1 cellular context compared by ENCODE assay signal in genomic region chr7:90595801-90596683, GRCh38.
A peak's percentile ranks its signal among the peaks of the same experiment; 100 is the strongest.
TF ChIP-seq lines count a peak whose summit lies in the region.

CDK14 (plus strand) TSS chr7:90596321; CDS start chr7:90596628, 307 bp downstream.

TF ChIP-seq in K562, 482 proteins besides CTCF, POLR2A, EP300 and RAD21 (continued from another document and continues in another):
- TF ChIP-seq TCF7 (IDR thresholded peaks at IDR 0.05; ENCODE audit: borderline replicate concordance) (no peak), CXXC5 (CRISPR knock-in tag; IDR thresholded peaks at IDR 0.05) (peak; percentile 65), MTA3 (IDR thresholded peaks at IDR 0.05; ENCODE audit: borderline replicate concordance) (0 out of 2 replicates have a peak, but pooled peaks have one; percentile 31), PCBP1 (IDR thresholded peaks at IDR 0.05; ENCODE audit: low read depth, low read length, poor library complexity, severe bottlenecking) (peak; percentile 5), RBFOX2 (IDR thresholded peaks at IDR 0.05; ENCODE audit: low read depth, low read length) (peak; percentile 44; the same call in 1 of the 2 replicates), SMARCA4 (IDR thresholded peaks at IDR 0.05) (no peak), NEUROD1 (IDR thresholded peaks at IDR 0.05; ENCODE audit: borderline replicate concordance, low read depth, low read length, partially characterized antibody) (no peak), RBM15 (IDR thresholded peaks at IDR 0.05; ENCODE audit: insufficient read depth, low read length) (no peak), NR1H2 (CRISPR knock-in tag; IDR thresholded peaks at IDR 0.05) (no peak), MAZ (CRISPR knock-in tag; conservative IDR thresholded peaks at IDR 0.05 in 1 of 2, IDR thresholded peaks at IDR 0.05 in 1 of 2) (peak; percentile 36 to 68), PHF8 (IDR thresholded peaks at IDR 0.05; ENCODE audit: borderline replicate concordance, low read length) (peak; percentile 36; the same call in 1 of the 2 replicates), GABPB1 (CRISPR knock-in tag; IDR thresholded peaks at IDR 0.05) (0 out of 2 replicates have a peak, but pooled peaks have one; percentile 18), CREB3L1 (IDR thresholded peaks at IDR 0.05; ENCODE audit: borderline replicate concordance, low read depth) (peak; percentile 41; the same call in 1 of the 2 replicates), C11orf30 (IDR thresholded peaks at IDR 0.05; ENCODE audit: low read depth) (no peak), NONO (IDR thresholded peaks at IDR 0.05; ENCODE audit: low read depth in 2 of 2, low read length in 1 of 2) (0 out of 4 replicates have a peak, but pooled peaks of 1 of the 2 experiments have one; percentile 27), NR3C1 (CRISPR knock-in tag; IDR thresholded peaks at IDR 0.05) (0 out of 2 replicates have a peak, but pooled peaks have one; percentile 38), EGR1 (conservative IDR thresholded peaks at IDR 0.05) (peak; percentile 39; the same call in 1 of the 2 replicates), FOXO4 (CRISPR knock-in tag; IDR thresholded peaks at IDR 0.05) (no peak), NFIX (CRISPR knock-in tag; IDR thresholded peaks at IDR 0.05; ENCODE audit: low read depth) (no peak), YY1 (IDR thresholded peaks at IDR 0.05; ENCODE audit: borderline replicate concordance in 1 of 3, control insufficient read depth in 1 of 3, extremely low read depth in 1 of 3, insufficient read depth in 3 of 3, insufficient read length in 1 of 3, insufficient replicate concordance in 2 of 3, low read depth in 1 of 3, low read length in 2 of 3) (peak in 2 of 3 experiments; percentile 6 to 10), ZZZ3 (IDR thresholded peaks at IDR 0.05) (no peak), ZBTB7A (IDR thresholded peaks at IDR 0.05; ENCODE audit: borderline replicate concordance, control insufficient read depth, low read depth, low read length) (peak; percentile 12; the same call in 1 of the 2 replicates)
- TF ChIP-seq, protein P1, sequence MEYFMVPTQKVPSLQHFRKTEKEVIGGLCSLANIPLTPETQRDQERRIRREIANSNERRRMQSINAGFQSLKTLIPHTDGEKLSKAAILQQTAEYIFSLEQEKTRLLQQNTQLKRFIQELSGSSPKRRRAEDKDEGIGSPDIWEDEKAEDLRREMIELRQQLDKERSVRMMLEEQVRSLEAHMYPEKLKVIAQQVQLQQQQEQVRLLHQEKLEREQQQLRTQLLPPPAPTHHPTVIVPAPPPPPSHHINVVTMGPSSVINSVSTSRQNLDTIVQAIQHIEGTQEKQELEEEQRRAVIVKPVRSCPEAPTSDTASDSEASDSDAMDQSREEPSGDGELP (CRISPR knock-in tag; IDR thresholded peaks at IDR 0.05; ENCODE audit: borderline replicate concordance): no peak
- TF ChIP-seq, protein P2, sequence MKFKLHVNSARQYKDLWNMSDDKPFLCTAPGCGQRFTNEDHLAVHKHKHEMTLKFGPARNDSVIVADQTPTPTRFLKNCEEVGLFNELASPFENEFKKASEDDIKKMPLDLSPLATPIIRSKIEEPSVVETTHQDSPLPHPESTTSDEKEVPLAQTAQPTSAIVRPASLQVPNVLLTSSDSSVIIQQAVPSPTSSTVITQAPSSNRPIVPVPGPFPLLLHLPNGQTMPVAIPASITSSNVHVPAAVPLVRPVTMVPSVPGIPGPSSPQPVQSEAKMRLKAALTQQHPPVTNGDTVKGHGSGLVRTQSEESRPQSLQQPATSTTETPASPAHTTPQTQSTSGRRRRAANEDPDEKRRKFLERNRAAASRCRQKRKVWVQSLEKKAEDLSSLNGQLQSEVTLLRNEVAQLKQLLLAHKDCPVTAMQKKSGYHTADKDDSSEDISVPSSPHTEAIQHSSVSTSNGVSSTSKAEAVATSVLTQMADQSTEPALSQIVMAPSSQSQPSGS (CRISPR knock-in tag; IDR thresholded peaks at IDR 0.05): no peak
- TF ChIP-seq, protein P3, sequence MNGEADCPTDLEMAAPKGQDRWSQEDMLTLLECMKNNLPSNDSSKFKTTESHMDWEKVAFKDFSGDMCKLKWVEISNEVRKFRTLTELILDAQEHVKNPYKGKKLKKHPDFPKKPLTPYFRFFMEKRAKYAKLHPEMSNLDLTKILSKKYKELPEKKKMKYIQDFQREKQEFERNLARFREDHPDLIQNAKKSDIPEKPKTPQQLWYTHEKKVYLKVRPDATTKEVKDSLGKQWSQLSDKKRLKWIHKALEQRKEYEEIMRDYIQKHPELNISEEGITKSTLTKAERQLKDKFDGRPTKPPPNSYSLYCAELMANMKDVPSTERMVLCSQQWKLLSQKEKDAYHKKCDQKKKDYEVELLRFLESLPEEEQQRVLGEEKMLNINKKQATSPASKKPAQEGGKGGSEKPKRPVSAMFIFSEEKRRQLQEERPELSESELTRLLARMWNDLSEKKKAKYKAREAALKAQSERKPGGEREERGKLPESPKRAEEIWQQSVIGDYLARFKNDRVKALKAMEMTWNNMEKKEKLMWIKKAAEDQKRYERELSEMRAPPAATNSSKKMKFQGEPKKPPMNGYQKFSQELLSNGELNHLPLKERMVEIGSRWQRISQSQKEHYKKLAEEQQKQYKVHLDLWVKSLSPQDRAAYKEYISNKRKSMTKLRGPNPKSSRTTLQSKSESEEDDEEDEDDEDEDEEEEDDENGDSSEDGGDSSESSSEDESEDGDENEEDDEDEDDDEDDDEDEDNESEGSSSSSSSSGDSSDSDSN (IDR thresholded peaks at IDR 0.05; ENCODE audit: borderline replicate concordance in 1 of 2, low read depth in 2 of 2, low read length in 2 of 2): 0 out of 4 replicates have a peak, but pooled peaks of 1 of the 2 experiments have one; percentile 75
- TF ChIP-seq, protein P4, sequence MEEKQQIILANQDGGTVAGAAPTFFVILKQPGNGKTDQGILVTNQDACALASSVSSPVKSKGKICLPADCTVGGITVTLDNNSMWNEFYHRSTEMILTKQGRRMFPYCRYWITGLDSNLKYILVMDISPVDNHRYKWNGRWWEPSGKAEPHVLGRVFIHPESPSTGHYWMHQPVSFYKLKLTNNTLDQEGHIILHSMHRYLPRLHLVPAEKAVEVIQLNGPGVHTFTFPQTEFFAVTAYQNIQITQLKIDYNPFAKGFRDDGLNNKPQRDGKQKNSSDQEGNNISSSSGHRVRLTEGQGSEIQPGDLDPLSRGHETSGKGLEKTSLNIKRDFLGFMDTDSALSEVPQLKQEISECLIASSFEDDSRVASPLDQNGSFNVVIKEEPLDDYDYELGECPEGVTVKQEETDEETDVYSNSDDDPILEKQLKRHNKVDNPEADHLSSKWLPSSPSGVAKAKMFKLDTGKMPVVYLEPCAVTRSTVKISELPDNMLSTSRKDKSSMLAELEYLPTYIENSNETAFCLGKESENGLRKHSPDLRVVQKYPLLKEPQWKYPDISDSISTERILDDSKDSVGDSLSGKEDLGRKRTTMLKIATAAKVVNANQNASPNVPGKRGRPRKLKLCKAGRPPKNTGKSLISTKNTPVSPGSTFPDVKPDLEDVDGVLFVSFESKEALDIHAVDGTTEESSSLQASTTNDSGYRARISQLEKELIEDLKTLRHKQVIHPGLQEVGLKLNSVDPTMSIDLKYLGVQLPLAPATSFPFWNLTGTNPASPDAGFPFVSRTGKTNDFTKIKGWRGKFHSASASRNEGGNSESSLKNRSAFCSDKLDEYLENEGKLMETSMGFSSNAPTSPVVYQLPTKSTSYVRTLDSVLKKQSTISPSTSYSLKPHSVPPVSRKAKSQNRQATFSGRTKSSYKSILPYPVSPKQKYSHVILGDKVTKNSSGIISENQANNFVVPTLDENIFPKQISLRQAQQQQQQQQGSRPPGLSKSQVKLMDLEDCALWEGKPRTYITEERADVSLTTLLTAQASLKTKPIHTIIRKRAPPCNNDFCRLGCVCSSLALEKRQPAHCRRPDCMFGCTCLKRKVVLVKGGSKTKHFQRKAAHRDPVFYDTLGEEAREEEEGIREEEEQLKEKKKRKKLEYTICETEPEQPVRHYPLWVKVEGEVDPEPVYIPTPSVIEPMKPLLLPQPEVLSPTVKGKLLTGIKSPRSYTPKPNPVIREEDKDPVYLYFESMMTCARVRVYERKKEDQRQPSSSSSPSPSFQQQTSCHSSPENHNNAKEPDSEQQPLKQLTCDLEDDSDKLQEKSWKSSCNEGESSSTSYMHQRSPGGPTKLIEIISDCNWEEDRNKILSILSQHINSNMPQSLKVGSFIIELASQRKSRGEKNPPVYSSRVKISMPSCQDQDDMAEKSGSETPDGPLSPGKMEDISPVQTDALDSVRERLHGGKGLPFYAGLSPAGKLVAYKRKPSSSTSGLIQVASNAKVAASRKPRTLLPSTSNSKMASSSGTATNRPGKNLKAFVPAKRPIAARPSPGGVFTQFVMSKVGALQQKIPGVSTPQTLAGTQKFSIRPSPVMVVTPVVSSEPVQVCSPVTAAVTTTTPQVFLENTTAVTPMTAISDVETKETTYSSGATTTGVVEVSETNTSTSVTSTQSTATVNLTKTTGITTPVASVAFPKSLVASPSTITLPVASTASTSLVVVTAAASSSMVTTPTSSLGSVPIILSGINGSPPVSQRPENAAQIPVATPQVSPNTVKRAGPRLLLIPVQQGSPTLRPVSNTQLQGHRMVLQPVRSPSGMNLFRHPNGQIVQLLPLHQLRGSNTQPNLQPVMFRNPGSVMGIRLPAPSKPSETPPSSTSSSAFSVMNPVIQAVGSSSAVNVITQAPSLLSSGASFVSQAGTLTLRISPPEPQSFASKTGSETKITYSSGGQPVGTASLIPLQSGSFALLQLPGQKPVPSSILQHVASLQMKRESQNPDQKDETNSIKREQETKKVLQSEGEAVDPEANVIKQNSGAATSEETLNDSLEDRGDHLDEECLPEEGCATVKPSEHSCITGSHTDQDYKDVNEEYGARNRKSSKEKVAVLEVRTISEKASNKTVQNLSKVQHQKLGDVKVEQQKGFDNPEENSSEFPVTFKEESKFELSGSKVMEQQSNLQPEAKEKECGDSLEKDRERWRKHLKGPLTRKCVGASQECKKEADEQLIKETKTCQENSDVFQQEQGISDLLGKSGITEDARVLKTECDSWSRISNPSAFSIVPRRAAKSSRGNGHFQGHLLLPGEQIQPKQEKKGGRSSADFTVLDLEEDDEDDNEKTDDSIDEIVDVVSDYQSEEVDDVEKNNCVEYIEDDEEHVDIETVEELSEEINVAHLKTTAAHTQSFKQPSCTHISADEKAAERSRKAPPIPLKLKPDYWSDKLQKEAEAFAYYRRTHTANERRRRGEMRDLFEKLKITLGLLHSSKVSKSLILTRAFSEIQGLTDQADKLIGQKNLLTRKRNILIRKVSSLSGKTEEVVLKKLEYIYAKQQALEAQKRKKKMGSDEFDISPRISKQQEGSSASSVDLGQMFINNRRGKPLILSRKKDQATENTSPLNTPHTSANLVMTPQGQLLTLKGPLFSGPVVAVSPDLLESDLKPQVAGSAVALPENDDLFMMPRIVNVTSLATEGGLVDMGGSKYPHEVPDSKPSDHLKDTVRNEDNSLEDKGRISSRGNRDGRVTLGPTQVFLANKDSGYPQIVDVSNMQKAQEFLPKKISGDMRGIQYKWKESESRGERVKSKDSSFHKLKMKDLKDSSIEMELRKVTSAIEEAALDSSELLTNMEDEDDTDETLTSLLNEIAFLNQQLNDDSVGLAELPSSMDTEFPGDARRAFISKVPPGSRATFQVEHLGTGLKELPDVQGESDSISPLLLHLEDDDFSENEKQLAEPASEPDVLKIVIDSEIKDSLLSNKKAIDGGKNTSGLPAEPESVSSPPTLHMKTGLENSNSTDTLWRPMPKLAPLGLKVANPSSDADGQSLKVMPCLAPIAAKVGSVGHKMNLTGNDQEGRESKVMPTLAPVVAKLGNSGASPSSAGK (IDR thresholded peaks at IDR 0.05): peak; percentile 87
- TF ChIP-seq, protein P5, sequence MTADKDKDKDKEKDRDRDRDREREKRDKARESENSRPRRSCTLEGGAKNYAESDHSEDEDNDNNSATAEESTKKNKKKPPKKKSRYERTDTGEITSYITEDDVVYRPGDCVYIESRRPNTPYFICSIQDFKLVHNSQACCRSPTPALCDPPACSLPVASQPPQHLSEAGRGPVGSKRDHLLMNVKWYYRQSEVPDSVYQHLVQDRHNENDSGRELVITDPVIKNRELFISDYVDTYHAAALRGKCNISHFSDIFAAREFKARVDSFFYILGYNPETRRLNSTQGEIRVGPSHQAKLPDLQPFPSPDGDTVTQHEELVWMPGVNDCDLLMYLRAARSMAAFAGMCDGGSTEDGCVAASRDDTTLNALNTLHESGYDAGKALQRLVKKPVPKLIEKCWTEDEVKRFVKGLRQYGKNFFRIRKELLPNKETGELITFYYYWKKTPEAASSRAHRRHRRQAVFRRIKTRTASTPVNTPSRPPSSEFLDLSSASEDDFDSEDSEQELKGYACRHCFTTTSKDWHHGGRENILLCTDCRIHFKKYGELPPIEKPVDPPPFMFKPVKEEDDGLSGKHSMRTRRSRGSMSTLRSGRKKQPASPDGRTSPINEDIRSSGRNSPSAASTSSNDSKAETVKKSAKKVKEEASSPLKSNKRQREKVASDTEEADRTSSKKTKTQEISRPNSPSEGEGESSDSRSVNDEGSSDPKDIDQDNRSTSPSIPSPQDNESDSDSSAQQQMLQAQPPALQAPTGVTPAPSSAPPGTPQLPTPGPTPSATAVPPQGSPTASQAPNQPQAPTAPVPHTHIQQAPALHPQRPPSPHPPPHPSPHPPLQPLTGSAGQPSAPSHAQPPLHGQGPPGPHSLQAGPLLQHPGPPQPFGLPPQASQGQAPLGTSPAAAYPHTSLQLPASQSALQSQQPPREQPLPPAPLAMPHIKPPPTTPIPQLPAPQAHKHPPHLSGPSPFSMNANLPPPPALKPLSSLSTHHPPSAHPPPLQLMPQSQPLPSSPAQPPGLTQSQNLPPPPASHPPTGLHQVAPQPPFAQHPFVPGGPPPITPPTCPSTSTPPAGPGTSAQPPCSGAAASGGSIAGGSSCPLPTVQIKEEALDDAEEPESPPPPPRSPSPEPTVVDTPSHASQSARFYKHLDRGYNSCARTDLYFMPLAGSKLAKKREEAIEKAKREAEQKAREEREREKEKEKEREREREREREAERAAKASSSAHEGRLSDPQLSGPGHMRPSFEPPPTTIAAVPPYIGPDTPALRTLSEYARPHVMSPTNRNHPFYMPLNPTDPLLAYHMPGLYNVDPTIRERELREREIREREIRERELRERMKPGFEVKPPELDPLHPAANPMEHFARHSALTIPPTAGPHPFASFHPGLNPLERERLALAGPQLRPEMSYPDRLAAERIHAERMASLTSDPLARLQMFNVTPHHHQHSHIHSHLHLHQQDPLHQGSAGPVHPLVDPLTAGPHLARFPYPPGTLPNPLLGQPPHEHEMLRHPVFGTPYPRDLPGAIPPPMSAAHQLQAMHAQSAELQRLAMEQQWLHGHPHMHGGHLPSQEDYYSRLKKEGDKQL (CRISPR knock-in tag; IDR thresholded peaks at IDR 0.05; ENCODE audit: borderline replicate concordance): no peak
